ENCODE assay signal across 34 cellular contexts in the genomic region with DNA sequence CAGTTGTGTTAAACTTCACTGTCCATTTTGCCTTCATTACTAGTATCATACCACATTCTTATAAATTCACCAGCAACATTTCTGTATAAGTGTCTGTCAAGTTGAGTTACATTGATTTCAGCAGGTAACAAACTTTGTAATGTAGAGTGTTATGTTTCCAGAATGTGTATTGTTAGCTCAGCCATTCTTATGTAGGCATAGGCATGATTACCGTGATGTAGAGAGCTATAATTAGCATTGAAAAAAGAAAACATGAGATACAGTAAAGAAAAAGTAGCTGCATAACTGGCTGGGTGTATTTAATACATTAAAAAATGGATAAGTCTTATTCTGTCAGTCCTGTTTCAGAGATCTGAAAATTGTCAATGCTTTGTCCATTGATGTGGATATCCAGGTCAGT. TPM values are rescaled to one million over a fixed set of nuclear protein-coding genes. Genes with fewer than 3 reads are reported as not detected.
"Had no signal": no experiment of that assay in that cellular context is flagged by ENCODE, and none has a peak within 500 bp of the region (broad histone marks: within the 10 kb centered on the region; RNA-seq: fewer than 3 reads in every experiment).

No MANE protein-coding gene starts in this region.

- ATAC-seq: activated T-cell treated with anti-CD3 and anti-CD28 coated beads, Interleukin-2, amount 50 U/mL, for 4 hours; body of pancreas; gastroesophageal sphincter; heart right ventricle had no signal

- H3K27ac ChIP-seq: body of pancreas, epithelial cell of prostate, esophagus squamous epithelium, gastroesophageal sphincter, heart right ventricle had no signal

- H3K27ac Mint-ChIP-seq: activated CD4-positive, alpha-beta memory T cell treated with anti-CD3 and anti-CD28 coated beads, Interleukin-2, amount 10 ng/mL, durations not matched to agents 7 days and 5 days; activated CD4-positive, alpha-beta T cell treated with anti-CD3 and anti-CD28 coated beads, Interleukin-2, amount 10 ng/mL, durations not matched to agents 7 days and 5 days; activated naive CD4-positive, alpha-beta T cell treated with anti-CD3 and anti-CD28 coated beads for 36 hours; activated naive CD4-positive, alpha-beta T cell treated with anti-CD3 and anti-CD28 coated beads, Interleukin-2, amount 50 U/mL, for 24 hours; activated naive CD8-positive, alpha-beta T cell treated with anti-CD3 and anti-CD28 coated beads, Interleukin-2, amount 10 ng/mL, durations not matched to agents 7 days and 5 days; activated T-helper 2 cell treated with anti-CD3 and anti-CD28 coated beads, Interferon-gamma antibody, Interleukin-2, Interleukin-4, amounts not matched to agents 10 μg/mL and 5 μg/mL and 100 μg/mL, durations not matched to agents 14 hours and 24 hours and 36 hours had no signal

- H3K9me3 ChIP-seq: body of pancreas, esophagus squamous epithelium, gastroesophageal sphincter, heart right ventricle had no signal

- H3K4me1 ChIP-seq: body of pancreas, esophagus squamous epithelium, gastroesophageal sphincter had no signal

- H3K4me3 Mint-ChIP-seq: activated CD4-positive, alpha-beta memory T cell treated with anti-CD3 and anti-CD28 coated beads, Interleukin-2, amount 10 ng/mL, durations not matched to agents 7 days and 5 days; activated CD4-positive, alpha-beta T cell treated with anti-CD3 and anti-CD28 coated beads, Interleukin-2, amount 10 ng/mL, durations not matched to agents 7 days and 5 days; activated naive CD4-positive, alpha-beta T cell treated with anti-CD3 and anti-CD28 coated beads for 36 hours; activated naive CD4-positive, alpha-beta T cell treated with anti-CD3 and anti-CD28 coated beads, Interleukin-2, amount 50 U/mL, for 24 hours; activated naive CD8-positive, alpha-beta T cell treated with anti-CD3 and anti-CD28 coated beads, Interleukin-2, amount 10 ng/mL, durations not matched to agents 7 days and 5 days; activated T-cell treated with anti-CD3 and anti-CD28 coated beads, Interleukin-2, amount 50 U/mL, for 4 hours had no signal

- DNase-seq: activated CD4-positive, alpha-beta memory T cell treated with anti-CD3 and anti-CD28 coated beads, Interleukin-2, amount 10 ng/mL, durations not matched to agents 7 days and 5 days; activated CD4-positive, alpha-beta T cell treated with anti-CD3 and anti-CD28 coated beads for 1 hour; activated CD4-positive, alpha-beta T cell treated with anti-CD3 and anti-CD28 coated beads for 4 hours; activated CD4-positive, alpha-beta T cell treated with anti-CD3 and anti-CD28 coated beads, Interleukin-2, amount 10 ng/mL, durations not matched to agents 7 days and 5 days; activated CD4-positive, alpha-beta T cell treated with anti-CD3 and anti-CD28 coated beads, Interleukin-2, amount 50 U/mL, for 4 hours; activated CD4-positive, CD25-positive, alpha-beta regulatory T cell; activated CD8-positive, alpha-beta memory T cell treated with anti-CD3 and anti-CD28 coated beads, Interleukin-2, amount 50 U/mL, for 48 hours; activated effector memory CD4-positive, alpha-beta T cell treated with anti-CD3 and anti-CD28 coated beads, Interleukin-2, amount 50 U/mL, for 16 hours; activated naive CD4-positive, alpha-beta T cell treated with anti-CD3 and anti-CD28 coated beads for 36 hours; activated naive CD8-positive, alpha-beta T cell treated with anti-CD3 and anti-CD28 coated beads, Interleukin-2, amount 10 ng/mL, durations not matched to agents 7 days and 5 days; activated T-cell treated with anti-CD3 and anti-CD28 coated beads for 4 hours; activated T-cell treated with anti-CD3 and anti-CD28 coated beads, Interleukin-2, amount 50 U/mL, for 4 hours; amniotic stem cell; anterior cingulate cortex; body of pancreas; caudate nucleus; effector CD8-positive, alpha-beta T cell; esophagus squamous epithelium; foreskin melanocyte; heart right ventricle; T-helper 2 cell had no signal

- H3K9me3 Mint-ChIP-seq: activated CD4-positive, alpha-beta memory T cell treated with anti-CD3 and anti-CD28 coated beads, Interleukin-2, amount 10 ng/mL, durations not matched to agents 7 days and 5 days; activated CD4-positive, alpha-beta T cell treated with anti-CD3 and anti-CD28 coated beads, Interleukin-2, amount 10 ng/mL, durations not matched to agents 7 days and 5 days; activated naive CD4-positive, alpha-beta T cell treated with anti-CD3 and anti-CD28 coated beads for 36 hours; activated naive CD4-positive, alpha-beta T cell treated with anti-CD3 and anti-CD28 coated beads, Interleukin-2, amount 50 U/mL, for 24 hours; activated naive CD8-positive, alpha-beta T cell treated with anti-CD3 and anti-CD28 coated beads, Interleukin-2, amount 10 ng/mL, durations not matched to agents 7 days and 5 days; activated T-cell treated with anti-CD3 and anti-CD28 coated beads, Interleukin-2, amount 50 U/mL, for 4 hours; activated T-helper 2 cell treated with anti-CD3 and anti-CD28 coated beads, Interferon-gamma antibody, Interleukin-2, Interleukin-4, amounts not matched to agents 10 μg/mL and 5 μg/mL and 100 μg/mL, durations not matched to agents 14 hours and 24 hours and 36 hours had no signal

- H3K4me3 ChIP-seq: body of pancreas, esophagus squamous epithelium, gastroesophageal sphincter, heart right ventricle had no signal

- H3K27me3 Mint-ChIP-seq: activated CD4-positive, alpha-beta memory T cell treated with anti-CD3 and anti-CD28 coated beads, Interleukin-2, amount 10 ng/mL, durations not matched to agents 7 days and 5 days; activated CD4-positive, alpha-beta T cell treated with anti-CD3 and anti-CD28 coated beads, Interleukin-2, amount 10 ng/mL, durations not matched to agents 7 days and 5 days; activated naive CD4-positive, alpha-beta T cell treated with anti-CD3 and anti-CD28 coated beads, Interleukin-2, amount 50 U/mL, for 24 hours; activated naive CD8-positive, alpha-beta T cell treated with anti-CD3 and anti-CD28 coated beads, Interleukin-2, amount 10 ng/mL, durations not matched to agents 7 days and 5 days had no signal

- H3K27me3 ChIP-seq: body of pancreas, esophagus squamous epithelium, gastroesophageal sphincter, heart right ventricle had no signal

- FAIRE-seq: colon, endometrium, endothelial cell of umbilical vein had no signal

RNA-seq across cellular contexts. Expression of gene KCNJ13, which starts 8.5 kb away (rescaled TPM):
- total RNA-seq: activated CD4-positive, alpha-beta memory T cell treated with anti-CD3 and anti-CD28 coated beads, Interleukin-2, amount 10 ng/mL, durations not matched to agents 7 days and 5 days; activated CD4-positive, alpha-beta T cell treated with anti-CD3 and anti-CD28 coated beads, Interleukin-2, amount 10 ng/mL, durations not matched to agents 7 days and 5 days; activated naive CD4-positive, alpha-beta T cell treated with anti-CD3 and anti-CD28 coated beads for 36 hours; activated naive CD8-positive, alpha-beta T cell treated with anti-CD3 and anti-CD28 coated beads, Interleukin-2, amount 10 ng/mL, durations not matched to agents 7 days and 5 days; activated T-cell treated with anti-CD3 and anti-CD28 coated beads, Interleukin-2, amount 50 U/mL, for 4 hours; activated T-helper 2 cell treated with anti-CD3 and anti-CD28 coated beads, Interferon-gamma antibody, Interleukin-2, Interleukin-4, amounts not matched to agents 10 μg/mL and 5 μg/mL and 100 μg/mL, durations not matched to agents 14 hours and 24 hours and 36 hours; body of pancreas; chondrocyte; dermis microvascular lymphatic vessel endothelial cell; endothelial cell of umbilical vein; esophagus squamous epithelium; fibroblast of lung; fibroblast of villous mesenchyme; gastroesophageal sphincter; glomerular endothelial cell; heart right ventricle had no signal
- polyA plus RNA-seq: endothelial cell of umbilical vein, esophagus, fibroblast of lung, heart right ventricle had no signal
